In genomic region chr16:23836404-23837291, GRCh38 we compare ENCODE assay signal across 8 cellular contexts. TPM values are rescaled to one million over a fixed set of nuclear protein-coding genes. Genes with fewer than 3 reads are reported as not detected.
DNase-seq lines count a peak whose midpoint lies in the region; FAIRE-seq and TF ChIP-seq lines count a peak whose summit lies in the region.

No MANE protein-coding gene starts in this region.

- no peaks in the 10 kb centered on the region for H3K9me3 ChIP-seq in breast epithelium

- no peak overlapping the region for H3K27ac ChIP-seq in breast epithelium

- H3K27me3 Mint-ChIP-seq in MCF 10A (ENCODE audit: insufficient read depth, unreplicated experiment), result peaks cover 47% of the 10 kb centered on the region

- H3K4me3 ChIP-seq in breast epithelium (peak overlapping the region; percentile 42 to 61 (median 49)), iPS-11a (ENCODE audit: low read depth, low read length) (peak overlapping the region; percentile 65)

- no TSS peak for BruUV-seq in MCF 10A (replicated peaks; lab: Mats Ljungman, UMichigan)

- H3K27ac Mint-ChIP-seq in MCF 10A (ENCODE audit: low read depth, unreplicated experiment), result no peak overlapping the region

- intact Hi-C loops in breast epithelium (cut with DNase I; ENCODE audit: low total_unique reads) (no loop called here), MCF 10A (cut with micrococcal nuclease) (no loop called here)

- no peaks in the 10 kb centered on the region for H3K36me3 ChIP-seq in breast epithelium

- DNase-seq in breast epithelium (ENCODE audit: low spot score in 2 of 2), result no peak
- DNase-seq in MCF 10A (ENCODE audit: unreplicated experiment), result no peak
- DNase-seq in NAMALWA (ENCODE audit: low spot score), result peak; percentile 90
- DNase-seq in activated T-helper 1 cell treated with anti-CD3 and anti-CD28 coated beads, Interleukin-2, amount 50 U/mL, for 16 hours (ENCODE audit: low read depth in 1 of 2, low spot score in 1 of 2), result peak; percentile 13 to 43
- peak; percentile 50 for DNase-seq in stimulated activated CD4-positive, alpha-beta T cell treated with anti-CD3 and anti-CD28 coated beads, Interleukin-4, amount 100 ng/mL, for 24 hours
- no peak for DNase-seq in H54 (ENCODE audit: insufficient read length, low spot score)
- no peak for DNase-seq in urothelium cell line (ENCODE audit: low spot score)

- TF ChIP-seq CTCF in breast epithelium (IDR thresholded peaks at IDR 0.05) (no peak), MCF 10A (IDR thresholded peaks at IDR 0.05; ENCODE audit: unreplicated experiment) (no peak)

- peaks cover 3 to 54% of the 10 kb centered on the region in 2 donors for H3K27me3 ChIP-seq in breast epithelium

- H3K4me1 ChIP-seq in breast epithelium, result no peaks in the 10 kb centered on the region

- no peak for FAIRE-seq in H54 (lab: Jason Lieb, UNC)
- FAIRE-seq in urothelium cell line (lab: Jason Lieb, UNC), result no peak

- POLR2A ChIA-PET in MCF 10A (lab: Yijun Ruan, JAX), result no interaction called here

- H3K4me1 Mint-ChIP-seq in MCF 10A (ENCODE audit: insufficient read depth, unreplicated experiment), result no peaks in the 10 kb centered on the region

- no peaks in the 10 kb centered on the region for H3K36me3 Mint-ChIP-seq in MCF 10A (ENCODE audit: insufficient read depth, unreplicated experiment)

- no peak overlapping the region for H3K4me3 Mint-ChIP-seq in MCF 10A (ENCODE audit: unreplicated experiment)

- CTCF ChIA-PET in MCF 10A (lab: Yijun Ruan, JAX), result interaction anchor here (0.6 kb wide), 1 partner anchor 109 kb away, joined by 3 read pairs; no protein-coding TSS in a partner anchor

- no peak for TF ChIP-seq POLR2A in breast epithelium (IDR thresholded peaks at IDR 0.05)
- TF ChIP-seq POLR2A in H54 (IDR thresholded peaks at IDR 0.05; ENCODE audit: low read depth, low read length), result no peak

- H3K9me3 Mint-ChIP-seq in MCF 10A (ENCODE audit: unreplicated experiment), result no peaks in the 10 kb centered on the region

RNA-seq across cellular contexts. Expression of gene PRKCB, which starts 0.9 kb away (rescaled TPM):
- 1 to 10 TPM; 1.3 to 5.3 (median 4.7) TPM for total RNA-seq in breast epithelium
- not detected in 2 replicates for total RNA-seq in MCF 10A (2022)

Comparison
In these comparisons a context has a peak if more than half of its experiments do, and no peak if none do; other contexts are left out.
1. DNase-seq: peak in NAMALWA (single experiment), activated T-helper 1 cell treated with anti-CD3 and anti-CD28 coated beads, Interleukin-2, amount 50 U/mL, for 16 hours (2 of 2) and stimulated activated CD4-positive, alpha-beta T cell treated with anti-CD3 and anti-CD28 coated beads, Interleukin-4, amount 100 ng/mL, for 24 hours (single experiment); none in breast epithelium (0 of 2), MCF 10A (single experiment), H54 (single experiment) and urothelium cell line (single experiment).